ENCODE assay signal across 1 cellular context in genomic region chr22:49948958-49949913, GRCh38.
TF ChIP-seq lines count a peak whose summit lies in the region.

No MANE protein-coding gene starts in this region.

TF ChIP-seq in HepG2, 621 proteins besides CTCF, POLR2A, EP300 and RAD21 (continued from another document and continues in another):
- TF ChIP-seq ZNF687 (CRISPR knock-in tag; IDR thresholded peaks at IDR 0.05), result peak; percentile 86
- peak; percentile 23; the same call in 1 of the 2 replicates for TF ChIP-seq ZNF740 (CRISPR knock-in tag; IDR thresholded peaks at IDR 0.05)
- no peak for TF ChIP-seq ZNF256 (CRISPR knock-in tag; conservative IDR thresholded peaks at IDR 0.05)
- peak; percentile 58; the same call in 1 of the 2 replicates for TF ChIP-seq NCOA2 (CRISPR knock-in tag; IDR thresholded peaks at IDR 0.05)
- 0 out of 2 replicates have a peak, but pooled peaks have one; percentile 12 for TF ChIP-seq ZNF326 (CRISPR knock-in tag; IDR thresholded peaks at IDR 0.05; ENCODE audit: borderline replicate concordance)
- TF ChIP-seq MAFK (conservative IDR thresholded peaks at IDR 0.05 in 1 of 2, IDR thresholded peaks at IDR 0.05 in 1 of 2; ENCODE audit: low read length in 2 of 2), result no peak
- TF ChIP-seq ZNF691 (CRISPR knock-in tag; IDR thresholded peaks at IDR 0.05; ENCODE audit: borderline replicate concordance, low read depth), result peak; percentile 74; the same call in 1 of the 2 replicates
- TF ChIP-seq MAZ (IDR thresholded peaks at IDR 0.05; ENCODE audit: borderline replicate concordance, low read depth, low read length), result peak; percentile 30; the same call in 1 of the 2 replicates
- peak; percentile 71; the same call in 1 of the 2 replicates for TF ChIP-seq MAZ (CRISPR knock-in tag; IDR thresholded peaks at IDR 0.05; ENCODE audit: low read depth)
- TF ChIP-seq ARID5B (CRISPR knock-in tag; IDR thresholded peaks at IDR 0.05), result peak; percentile 62
- TF ChIP-seq ZNF569 (CRISPR knock-in tag; IDR thresholded peaks at IDR 0.05; ENCODE audit: borderline replicate concordance), result no peak
- peak; percentile 30; the same call in 1 of the 2 replicates for TF ChIP-seq LBX2 (CRISPR knock-in tag; IDR thresholded peaks at IDR 0.05; ENCODE audit: borderline replicate concordance)
- TF ChIP-seq NR2F6 (IDR thresholded peaks at IDR 0.05), result peak; percentile 2; the same call in 1 of the 2 replicates
- TF ChIP-seq NR2F6 (CRISPR knock-in tag; IDR thresholded peaks at IDR 0.05), result peak; percentile 38
- TF ChIP-seq ATF7-NPFF (CRISPR knock-in tag; IDR thresholded peaks at IDR 0.05; ENCODE audit: low read depth), result no peak
- TF ChIP-seq MXD1 (CRISPR knock-in tag; IDR thresholded peaks at IDR 0.05), result peak; percentile 82
- 0 out of 2 replicates have a peak, but pooled peaks have one; percentile 15 for TF ChIP-seq ZNF143 (CRISPR knock-in tag; IDR thresholded peaks at IDR 0.05)
- peak; percentile 2; the same call in 1 of the 2 replicates for TF ChIP-seq STAG1 (CRISPR knock-in tag; IDR thresholded peaks at IDR 0.05)
- TF ChIP-seq JUND (CRISPR knock-in tag; IDR thresholded peaks at IDR 0.05), result no peak
- TF ChIP-seq ATRX (CRISPR knock-in tag; IDR thresholded peaks at IDR 0.05; ENCODE audit: borderline replicate concordance), result 0 out of 2 replicates have a peak, but pooled peaks have one; percentile 50
- peak; percentile 55; the same call in 1 of the 2 replicates for TF ChIP-seq CBX5 (CRISPR knock-in tag; IDR thresholded peaks at IDR 0.05; ENCODE audit: borderline replicate concordance)
- no peak; the same call in 1 of the 2 replicates for TF ChIP-seq JDP2 (CRISPR knock-in tag; IDR thresholded peaks at IDR 0.05; ENCODE audit: borderline replicate concordance)
- TF ChIP-seq ZNF281 (CRISPR knock-in tag; IDR thresholded peaks at IDR 0.05; ENCODE audit: borderline replicate concordance), result peak; percentile 77; the same call in 1 of the 2 replicates
- TF ChIP-seq ZNF841 (CRISPR knock-in tag; IDR thresholded peaks at IDR 0.05; ENCODE audit: borderline replicate concordance), result no peak
- no peak for TF ChIP-seq U2AF2 (IDR thresholded peaks at IDR 0.05; ENCODE audit: low read depth, low read length)
- TF ChIP-seq HHEX (CRISPR knock-in tag; IDR thresholded peaks at IDR 0.05), result no peak
- TF ChIP-seq TGIF2 (CRISPR knock-in tag; IDR thresholded peaks at IDR 0.05), result peak; percentile 59; the same call in 1 of the 2 replicates
- no peak; the same call in 1 of the 2 replicates for TF ChIP-seq AKAP8 (CRISPR knock-in tag; IDR thresholded peaks at IDR 0.05)
- TF ChIP-seq MTA1 (CRISPR knock-in tag; IDR thresholded peaks at IDR 0.05; ENCODE audit: borderline replicate concordance), result no peak
- TF ChIP-seq ZNF543 (CRISPR knock-in tag; IDR thresholded peaks at IDR 0.05), result peak; percentile 24; the same call in 1 of the 2 replicates
- TF ChIP-seq FIP1L1 (IDR thresholded peaks at IDR 0.05; ENCODE audit: borderline replicate concordance, insufficient read depth, low read depth, low read length), result 0 out of 2 replicates have a peak, but pooled peaks have one; percentile 29
- TF ChIP-seq MAX (IDR thresholded peaks at IDR 0.05), result peak; percentile 84; the same call in 1 of the 2 replicates
- TF ChIP-seq LCORL (IDR thresholded peaks at IDR 0.05), result no peak
- peak; percentile 93 for TF ChIP-seq LCORL (CRISPR knock-in tag; IDR thresholded peaks at IDR 0.05)
- peak; percentile 82; the same call in 1 of the 2 replicates for TF ChIP-seq NRL (CRISPR knock-in tag; IDR thresholded peaks at IDR 0.05; ENCODE audit: borderline replicate concordance)
- TF ChIP-seq NFE2L2 (IDR thresholded peaks at IDR 0.05; ENCODE audit: low read length), result no peak
- peak; percentile 61; the same call in 1 of the 2 replicates for TF ChIP-seq ZNF274 (CRISPR knock-in tag; IDR thresholded peaks at IDR 0.05)
- TF ChIP-seq SKIL (CRISPR knock-in tag; IDR thresholded peaks at IDR 0.05; ENCODE audit: borderline replicate concordance), result peak; percentile 68
- no peak for TF ChIP-seq ZNF598 (CRISPR knock-in tag; IDR thresholded peaks at IDR 0.05; ENCODE audit: borderline replicate concordance)
- TF ChIP-seq MXI1 (IDR thresholded peaks at IDR 0.05; ENCODE audit: borderline replicate concordance, low read depth, low read length), result peak; percentile 8; the same call in 1 of the 3 replicates
- peak; percentile 67; the same call in 1 of the 2 replicates for TF ChIP-seq SP4 (CRISPR knock-in tag; IDR thresholded peaks at IDR 0.05)
